ENCODE assay signal across 30 cellular contexts in genomic region chr18:51479736-51480135, GRCh38.
"Had no signal": no experiment of that assay in that cellular context is flagged by ENCODE, and none has a peak within 500 bp of the region (broad histone marks: within the 10 kb centered on the region; RNA-seq: fewer than 3 reads in every experiment).

No MANE protein-coding gene starts in this region.

- H3K27ac ChIP-seq: ascending aorta, VCaP had no signal

- H3K4me1 ChIP-seq: ascending aorta had no signal

- H3K27me3 ChIP-seq: ascending aorta, cardiac muscle cell had no signal

- DNase-seq: activated B cell treated with CpG ODN at 0.5 μM for 24 hours; activated CD4-positive, alpha-beta memory T cell treated with anti-CD3 and anti-CD28 coated beads for 36 hours; activated CD4-positive, alpha-beta T cell treated with anti-CD3 and anti-CD28 coated beads for 4 hours; activated CD4-positive, alpha-beta T cell treated with anti-CD3 and anti-CD28 coated beads, Interleukin-2, amount 10 ng/mL, durations not matched to agents 24 days and 14 days; activated CD4-positive, alpha-beta T cell treated with anti-CD3 and anti-CD28 coated beads, Interleukin-2, amount 50 U/mL, for 1 hour; activated CD4-positive, alpha-beta T cell treated with anti-CD3 and anti-CD28 coated beads, Interleukin-2, amount 50 U/mL, for 4 hours; activated CD4-positive, CD25-positive, alpha-beta regulatory T cell treated with anti-CD3 and anti-CD28 coated beads, Interleukin-2, amount 50 U/mL, for 72 hours; activated CD8-positive, alpha-beta memory T cell treated with anti-CD3 and anti-CD28 coated beads, Interleukin-2, amount 50 U/mL, for 4 hours; activated CD8-positive, alpha-beta T cell treated with anti-CD3 and anti-CD28 coated beads for 36 hours; activated effector memory CD4-positive, alpha-beta T cell treated with anti-CD3 and anti-CD28 coated beads, Interleukin-2, amount 50 U/mL, for 16 hours; activated gamma-delta T cell treated with Interleukin-2 at 50 U/mL for 16 hours; activated naive CD4-positive, alpha-beta T cell treated with anti-CD3 and anti-CD28 coated beads, Interleukin-2, amount 10 ng/mL, durations not matched to agents 7 days and 5 days; activated naive CD4-positive, alpha-beta T cell treated with Interleukin-2 at 50 U/mL for 16 hours; activated naive CD8-positive, alpha-beta T cell treated with anti-CD3 and anti-CD28 coated beads, Interleukin-2, amount 10 ng/mL, durations not matched to agents 7 days and 5 days; activated naive CD8-positive, alpha-beta T cell treated with anti-CD3 and anti-CD28 coated beads, Interleukin-2, amount 50 U/mL, for 24 hours; activated T-cell treated with anti-CD3 and anti-CD28 coated beads for 4 hours; activated T-cell treated with anti-CD3 and anti-CD28 coated beads, Interleukin-2, amount 50 U/mL, for 1 hour; activated T-cell treated with anti-CD3 and anti-CD28 coated beads, Interleukin-2, amount 50 U/mL, for 4 hours; activated T-cell treated with anti-CD3 and anti-CD28 coated beads, Interleukin-2, amount 50 U/mL, for 72 hours; amygdala; anterior cingulate cortex; central memory CD4-positive, alpha-beta T cell; SW 1271; T-helper 1 cell; T-helper 2 cell; T-helper 9 cell had no signal

- H3K36me3 ChIP-seq: ascending aorta, cardiac muscle cell had no signal

- H3K9me3 ChIP-seq: ascending aorta had no signal

- ATAC-seq: activated CD8-positive, alpha-beta T cell treated with anti-CD3 and anti-CD28 coated beads for 36 hours; activated naive CD8-positive, alpha-beta T cell treated with anti-CD3 and anti-CD28 coated beads, Interleukin-2, amount 50 U/mL, for 24 hours; activated T-cell treated with anti-CD3 and anti-CD28 coated beads, Interleukin-2, amount 50 U/mL, for 4 hours; activated T-cell treated with anti-CD3 and anti-CD28 coated beads, Interleukin-2, amount 50 U/mL, for 72 hours; activated T-helper 17 cell treated with anti-CD3 and anti-CD28 coated beads, Interleukin-2, amount 50 U/mL, for 72 hours had no signal

- H3K4me3 ChIP-seq: ascending aorta, cardiac muscle cell had no signal
